In the genomic region with DNA sequence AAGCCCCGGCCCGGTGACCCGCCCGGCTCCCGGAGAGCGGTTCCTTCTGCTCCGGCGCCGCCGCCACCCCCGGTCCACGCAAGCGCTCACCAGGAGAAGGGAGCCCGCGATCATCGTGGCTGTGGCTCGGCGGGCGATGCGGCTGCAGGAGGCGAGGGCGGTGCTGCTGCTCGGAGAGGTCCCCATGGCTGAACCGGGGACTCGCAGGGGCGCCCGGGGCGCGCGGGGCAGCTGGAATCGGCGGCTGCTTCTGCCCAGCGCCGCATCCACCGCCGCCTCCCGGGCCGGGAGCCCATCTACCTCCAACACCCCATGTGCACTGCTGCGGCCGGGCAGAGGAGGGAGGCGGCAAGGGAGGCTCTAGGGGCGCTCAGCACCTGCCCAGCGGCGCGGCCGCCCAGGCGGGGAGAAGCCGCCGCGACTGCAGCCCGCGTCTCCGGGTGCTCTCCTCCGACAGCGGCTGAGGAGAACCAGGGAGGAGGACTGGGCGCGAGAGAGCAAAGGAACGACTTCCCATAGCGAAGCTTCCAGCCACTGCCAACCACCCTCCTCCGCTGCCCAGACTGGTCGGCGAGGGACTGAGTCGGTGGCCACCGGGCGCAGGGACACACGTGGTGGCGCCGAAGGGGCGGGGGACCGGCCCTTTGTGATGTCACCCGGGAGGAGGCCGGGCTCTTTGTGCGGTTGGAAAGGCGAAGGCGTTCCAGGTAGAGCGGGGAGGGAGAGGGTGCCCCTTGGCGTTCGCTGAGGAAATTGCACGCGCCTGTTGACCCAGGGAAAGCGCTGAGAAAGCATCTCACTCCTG, we compare ENCODE assay signal across 1 cellular context.
TF ChIP-seq lines count a peak whose summit lies in the region.

TSS of gene TNFRSF21 (minus strand) at position 580 of the 805 bp plus-strand sequence. CDS start at position 186, 394 bp downstream.

TF ChIP-seq in Ishikawa, 13 proteins besides CTCF, POLR2A, EP300 and RAD21:
- TF ChIP-seq CREB1 (IDR thresholded peaks at IDR 0.05; ENCODE audit: low read depth) (peak; percentile 63; the same call in 1 of the 2 replicates), CEBPB (IDR thresholded peaks at IDR 0.05) (peak; percentile 2; the same call in 1 of the 2 replicates), EGR1 (IDR thresholded peaks at IDR 0.05) (no peak), NFIC (IDR thresholded peaks at IDR 0.05) (0 out of 2 replicates have a peak, but pooled peaks have one; percentile 29), MAX (IDR thresholded peaks at IDR 0.05) (peak; percentile 98), TAF1 (IDR thresholded peaks at IDR 0.05; ENCODE audit: low read depth) (peak; percentile 93), YY1 (IDR thresholded peaks at IDR 0.05; ENCODE audit: low read depth) (no peak), TEAD4 (IDR thresholded peaks at IDR 0.05) (no peak), TCF12 (IDR thresholded peaks at IDR 0.05; ENCODE audit: low read depth) (peak; percentile 44; the same call in 1 of the 2 replicates), ZBTB7A (IDR thresholded peaks at IDR 0.05; ENCODE audit: low read depth) (peak; percentile 3; the same call in 1 of the 2 replicates), FOXM1 (IDR thresholded peaks at IDR 0.05; ENCODE audit: borderline replicate concordance, low read depth) (no peak)
- TF ChIP-seq, protein P1, sequence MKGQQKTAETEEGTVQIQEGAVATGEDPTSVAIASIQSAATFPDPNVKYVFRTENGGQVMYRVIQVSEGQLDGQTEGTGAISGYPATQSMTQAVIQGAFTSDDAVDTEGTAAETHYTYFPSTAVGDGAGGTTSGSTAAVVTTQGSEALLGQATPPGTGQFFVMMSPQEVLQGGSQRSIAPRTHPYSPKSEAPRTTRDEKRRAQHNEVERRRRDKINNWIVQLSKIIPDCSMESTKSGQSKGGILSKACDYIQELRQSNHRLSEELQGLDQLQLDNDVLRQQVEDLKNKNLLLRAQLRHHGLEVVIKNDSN (IDR thresholded peaks at IDR 0.05): peak; percentile 82
- TF ChIP-seq, protein P2, sequence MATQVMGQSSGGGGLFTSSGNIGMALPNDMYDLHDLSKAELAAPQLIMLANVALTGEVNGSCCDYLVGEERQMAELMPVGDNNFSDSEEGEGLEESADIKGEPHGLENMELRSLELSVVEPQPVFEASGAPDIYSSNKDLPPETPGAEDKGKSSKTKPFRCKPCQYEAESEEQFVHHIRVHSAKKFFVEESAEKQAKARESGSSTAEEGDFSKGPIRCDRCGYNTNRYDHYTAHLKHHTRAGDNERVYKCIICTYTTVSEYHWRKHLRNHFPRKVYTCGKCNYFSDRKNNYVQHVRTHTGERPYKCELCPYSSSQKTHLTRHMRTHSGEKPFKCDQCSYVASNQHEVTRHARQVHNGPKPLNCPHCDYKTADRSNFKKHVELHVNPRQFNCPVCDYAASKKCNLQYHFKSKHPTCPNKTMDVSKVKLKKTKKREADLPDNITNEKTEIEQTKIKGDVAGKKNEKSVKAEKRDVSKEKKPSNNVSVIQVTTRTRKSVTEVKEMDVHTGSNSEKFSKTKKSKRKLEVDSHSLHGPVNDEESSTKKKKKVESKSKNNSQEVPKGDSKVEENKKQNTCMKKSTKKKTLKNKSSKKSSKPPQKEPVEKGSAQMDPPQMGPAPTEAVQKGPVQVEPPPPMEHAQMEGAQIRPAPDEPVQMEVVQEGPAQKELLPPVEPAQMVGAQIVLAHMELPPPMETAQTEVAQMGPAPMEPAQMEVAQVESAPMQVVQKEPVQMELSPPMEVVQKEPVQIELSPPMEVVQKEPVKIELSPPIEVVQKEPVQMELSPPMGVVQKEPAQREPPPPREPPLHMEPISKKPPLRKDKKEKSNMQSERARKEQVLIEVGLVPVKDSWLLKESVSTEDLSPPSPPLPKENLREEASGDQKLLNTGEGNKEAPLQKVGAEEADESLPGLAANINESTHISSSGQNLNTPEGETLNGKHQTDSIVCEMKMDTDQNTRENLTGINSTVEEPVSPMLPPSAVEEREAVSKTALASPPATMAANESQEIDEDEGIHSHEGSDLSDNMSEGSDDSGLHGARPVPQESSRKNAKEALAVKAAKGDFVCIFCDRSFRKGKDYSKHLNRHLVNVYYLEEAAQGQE (IDR thresholded peaks at IDR 0.05; ENCODE audit: low read depth): no peak
